12 cellular contexts compared by ENCODE assay signal in the genomic region with DNA sequence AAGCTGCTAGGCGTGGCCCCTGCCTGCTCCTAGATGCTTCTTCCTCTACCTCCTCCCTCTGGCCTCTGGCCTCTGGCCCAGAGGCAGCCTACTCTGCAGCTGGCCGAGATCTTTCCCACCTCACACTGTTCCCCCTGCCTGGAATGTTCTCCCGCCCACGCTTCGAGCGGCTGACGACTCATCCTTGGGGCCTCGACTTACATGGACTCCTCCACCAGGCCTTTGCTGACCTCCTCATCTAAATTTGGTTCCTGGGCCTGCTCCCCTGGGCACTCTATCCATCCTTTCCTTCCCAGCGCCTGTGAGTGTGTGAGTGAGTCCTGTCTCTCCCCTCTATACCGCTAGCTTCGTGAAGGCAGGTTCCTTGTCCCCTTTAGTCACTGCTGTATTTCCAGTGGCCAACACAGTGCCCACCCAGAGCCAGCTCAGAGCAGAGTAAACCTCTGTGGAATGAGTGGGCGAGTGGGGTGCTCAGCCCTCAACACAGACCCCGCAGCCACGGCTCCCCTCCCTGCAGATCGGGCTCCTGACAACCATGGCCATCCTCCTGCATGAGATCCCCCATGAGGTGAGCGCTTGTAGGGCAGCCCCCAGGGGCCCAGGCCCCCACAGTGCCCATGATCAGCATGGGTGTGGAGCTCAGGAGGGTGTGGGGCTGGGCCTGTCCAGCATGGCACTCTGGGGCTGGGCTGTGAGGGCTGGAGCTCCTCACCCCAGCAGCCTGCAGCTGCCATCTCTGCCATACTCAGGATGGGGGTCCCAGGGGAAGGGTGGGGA. TPM values are rescaled to one million over a fixed set of nuclear protein-coding genes. Genes with fewer than 3 reads are reported as not detected.
A peak's percentile ranks its signal among the peaks of the same experiment; 100 is the strongest.
DNase-seq lines count a peak whose midpoint lies in the region; ATAC-seq and TF ChIP-seq lines count a peak whose summit lies in the region.
"Had no signal": no experiment of that assay in that cellular context is flagged by ENCODE, and none has a peak within 500 bp of the region (broad histone marks: within the 10 kb centered on the region; RNA-seq: fewer than 3 reads in every experiment).

No MANE protein-coding gene starts in this region.

- H3K36me3 Mint-ChIP-seq in neural progenitor cell (peaks cover 20% of the 10 kb centered on the region), glutamatergic neuron (ENCODE audit: unreplicated experiment) (peaks cover 5% of the 10 kb centered on the region)

- H3K4ac ChIP-seq in IMR-90 (ENCODE audit: low read depth, low read length) = peak overlapping the region; percentile 94

- WGBS in IMR-90 (ENCODE audit: extremely low coverage in 2 of 2, insufficient read length in 1 of 2), 2 experiments = 40% methylated on average over 2 of the region's 16 CpGs; no CpG with 5 or more reads in 1 of the 2 experiments

- H3K56ac ChIP-seq in IMR-90 (ENCODE audit: extremely low read depth, insufficient read depth, low read length) = peak overlapping the region; percentile 62

- H4K20me1 ChIP-seq in IMR-90 (ENCODE audit: insufficient read depth, low read length) (peaks cover 31% of the 10 kb centered on the region; the same call in 1 of the 2 replicates), neural progenitor cell (ENCODE audit: low read depth) (peaks cover 2% of the 10 kb centered on the region)

- H3K27ac Mint-ChIP-seq in neural progenitor cell = peak overlapping the region; percentile 6
- H3K27ac Mint-ChIP-seq in glutamatergic neuron (ENCODE audit: unreplicated experiment) = no peak overlapping the region
- H3K27ac Mint-ChIP-seq: T-helper 1 cell treated with Interleukin-12 subunit alpha and Interleukin-12 subunit beta and Interleukin-4 antibody, amounts not matched to agents 30 μg/mL and 1 μg/mL, for 36 hours had no signal

- peak overlapping the region; percentile 95 for H3K14ac ChIP-seq in IMR-90 (replicated peaks; ENCODE audit: low read depth, low read length)

- TF ChIP-seq CTCF in IMR-90 (conservative IDR thresholded peaks at IDR 0.05; ENCODE audit: low read depth, low read length) = no peak
- no peak for TF ChIP-seq CTCF in neural progenitor cell (IDR thresholded peaks at IDR 0.05)
- no peak for TF ChIP-seq CTCF in glutamatergic neuron (IDR thresholded peaks at IDR 0.05; ENCODE audit: partially characterized antibody, unreplicated experiment)

- peak overlapping the region; percentile 99 for H2AK5ac ChIP-seq in IMR-90 (ENCODE audit: low read depth, low read length)

- H3K36me3 ChIP-seq in ACC112 (ENCODE audit: insufficient read depth, low read length) (peaks cover 6% of the 10 kb centered on the region; the same call in 1 of the 2 replicates), IMR-90 (ENCODE audit: control insufficient read depth, insufficient read depth, low read length) (peaks cover 69% of the 10 kb centered on the region), neural progenitor cell (no peaks in the 10 kb centered on the region)

- H3K18ac ChIP-seq in IMR-90 (ENCODE audit: low read depth, low read length) = peak overlapping the region; percentile 84

- H3K79me2 ChIP-seq in ACC112 (ENCODE audit: control insufficient read depth, insufficient read depth, low read length, unreplicated experiment) = peaks cover 31% of the 10 kb centered on the region
- no peaks in the 10 kb centered on the region for H3K79me2 ChIP-seq in neural progenitor cell (ENCODE audit: low read depth)

- H3K4me3 ChIP-seq in ACC112 (ENCODE audit: low read depth, low read length) (peak overlapping the region; percentile 6; the same call in 1 of the 2 replicates), IMR-90 (ENCODE audit: insufficient read depth, low read depth, low read length) (no peak overlapping the region), neural progenitor cell (no peak overlapping the region)

- H3F3A ChIP-seq in neural progenitor cell (ENCODE audit: low read depth) = no peaks in the 10 kb centered on the region

- H3K23ac ChIP-seq in IMR-90 (ENCODE audit: low read depth, low read length) = peak overlapping the region; percentile 82

- dilution Hi-C loops in IMR-90 (cut with HindIII; ENCODE audit: low sequenced_read_pairs, unreplicated experiment) = no loop called here

- TF ChIP-seq POLR2A in IMR-90 (IDR thresholded peaks at IDR 0.05; ENCODE audit: low read depth, low read length) = no peak

- intact Hi-C loops in IMR-90 (cut with micrococcal nuclease) = no loop called here

- H2AFZ ChIP-seq in ACC112 (ENCODE audit: low read length, unreplicated experiment) = no peak overlapping the region
- H2AFZ ChIP-seq in IMR-90 (replicated peaks; ENCODE audit: low read length, poor library complexity) = peak overlapping the region; percentile 6
- no peak overlapping the region for H2AFZ ChIP-seq in neural progenitor cell (replicated peaks)

- H2BK20ac ChIP-seq in IMR-90 (ENCODE audit: low read depth, low read length) = peak overlapping the region; percentile 80

- CTCF ChIA-PET in IMR-90 (lab: Yijun Ruan, JAX) = no interaction called here

- H3K9me1 ChIP-seq in IMR-90 (ENCODE audit: insufficient read depth, low read length) = peaks cover 6% of the 10 kb centered on the region; the same call in 1 of the 2 replicates

- no peaks in the 10 kb centered on the region for H3K27me3 ChIP-seq in ACC112 (ENCODE audit: insufficient read depth, low read length)
- no peaks in the 10 kb centered on the region for H3K27me3 ChIP-seq in IMR-90 (ENCODE audit: control insufficient read depth, insufficient read depth, low read length)
- H3K27me3 ChIP-seq in neural progenitor cell = no peaks in the 10 kb centered on the region

- H3K27me3 Mint-ChIP-seq in neural progenitor cell (ENCODE audit: insufficient read depth, low read depth) = no peaks in the 10 kb centered on the region
- H3K27me3 Mint-ChIP-seq in glutamatergic neuron (ENCODE audit: unreplicated experiment) = peaks cover 12% of the 10 kb centered on the region

- H3K4me1 ChIP-seq in ACC112 (ENCODE audit: control insufficient read depth, insufficient read depth, low read length, unreplicated experiment) = peaks cover 51% of the 10 kb centered on the region
- H3K4me1 ChIP-seq in IMR-90 (ENCODE audit: control insufficient read depth, insufficient read depth, low read length) = peaks cover 56% of the 10 kb centered on the region
- no peaks in the 10 kb centered on the region for H3K4me1 ChIP-seq in neural progenitor cell

- H3K9me3 ChIP-seq in IMR-90 (ENCODE audit: control insufficient read depth, insufficient read depth, low read length) (no peaks in the 10 kb centered on the region), neural progenitor cell (ENCODE audit: low read depth) (no peaks in the 10 kb centered on the region)

- H4K91ac ChIP-seq in IMR-90 (ENCODE audit: insufficient read depth, low read depth, low read length) = peak overlapping the region; percentile 91

- H3K4me2 ChIP-seq in IMR-90 (ENCODE audit: low read depth, low read length) (no peak overlapping the region), neural progenitor cell (no peak overlapping the region)

- TF ChIP-seq RAD21 in IMR-90 (IDR thresholded peaks at IDR 0.05; ENCODE audit: low read length) = no peak

- H3K27ac ChIP-seq in ACC112 (ENCODE audit: low read depth, low read length) = peak overlapping the region; percentile 74
- H3K27ac ChIP-seq in IMR-90 (ENCODE audit: insufficient read depth, low read length) = peak overlapping the region; percentile 99
- peak overlapping the region; percentile 39 for H3K27ac ChIP-seq in cingulate gyrus (ENCODE audit: low read depth, low read length)
- H3K27ac ChIP-seq in neural progenitor cell = no peak overlapping the region
- H3K27ac ChIP-seq: C4-2B had no signal

- no TSS peak for BruUV-seq in IMR-90 (replicated peaks; lab: Mats Ljungman, UMichigan)

- DNase-seq in IMR-90 (peak; percentile 89), neural progenitor cell (ENCODE audit: low spot score) (peak; percentile 1), glutamatergic neuron (no peak), NCI-H524 (lab: John Stamatoyannopoulos, UW) (no peak)
- DNase-seq: GOT3 had no signal

- peak overlapping the region; percentile 69 to 90 for H4K8ac ChIP-seq in IMR-90 (ENCODE audit: low read depth in 2 of 2, low read length in 2 of 2)

- H2BK120ac ChIP-seq in IMR-90 (ENCODE audit: low read depth, low read length) = peak overlapping the region; percentile 91

- H3K4me1 Mint-ChIP-seq in neural progenitor cell (peaks cover 13% of the 10 kb centered on the region), glutamatergic neuron (ENCODE audit: low read depth, unreplicated experiment) (no peaks in the 10 kb centered on the region)

- POLR2A ChIA-PET in IMR-90 (lab: Charles Lee; ENCODE audit: unreplicated experiment) = no interaction called here

- H3K9ac ChIP-seq in IMR-90 (ENCODE audit: low read depth, low read length) = peak overlapping the region; percentile 32
- H3K9ac ChIP-seq in neural progenitor cell = no peak overlapping the region

- H4K5ac ChIP-seq in IMR-90 (ENCODE audit: low read depth, low read length) = peak overlapping the region; percentile 82

- peak overlapping the region; percentile 97; the same call in 2 of the 3 replicates for H2BK15ac ChIP-seq in IMR-90 (ENCODE audit: low read depth, low read length)

- peak overlapping the region; percentile 99 for H2BK5ac ChIP-seq in IMR-90 (ENCODE audit: low read depth, low read length, poor library complexity, severe bottlenecking)

- H3K4me3 Mint-ChIP-seq in neural progenitor cell = no peak overlapping the region
- H3K4me3 Mint-ChIP-seq in glutamatergic neuron (ENCODE audit: unreplicated experiment) = no peak overlapping the region
- H3K4me3 Mint-ChIP-seq: T-helper 1 cell treated with Interleukin-12 subunit alpha and Interleukin-12 subunit beta and Interleukin-4 antibody, amounts not matched to agents 30 μg/mL and 1 μg/mL, for 36 hours had no signal

- peak overlapping the region; percentile 93 for H2AK9ac ChIP-seq in IMR-90 (replicated peaks; ENCODE audit: low read depth, low read length, poor library complexity)

- H3K9me3 Mint-ChIP-seq in neural progenitor cell (no peaks in the 10 kb centered on the region), glutamatergic neuron (ENCODE audit: unreplicated experiment) (peaks cover 4% of the 10 kb centered on the region)
- H3K9me3 Mint-ChIP-seq: T-helper 1 cell treated with Interleukin-12 subunit alpha and Interleukin-12 subunit beta and Interleukin-4 antibody, amounts not matched to agents 30 μg/mL and 1 μg/mL, for 36 hours had no signal

- H3K79me1 ChIP-seq in IMR-90 (ENCODE audit: low read depth in 1 of 2, low read length in 2 of 2) = peaks cover 23 to 76% of the 10 kb centered on the region in 2 experiments; a peak in 3 of 4 replicates

- in situ Hi-C loops in IMR-90 (cut with MboI; ENCODE audit: low sequenced_read_pairs) = no loop called here

- ATAC-seq in IMR-90 (ENCODE audit: low read depth) = peak; percentile 33
- ATAC-seq in GM21723 (IDR thresholded peaks at IDR 0.05; ENCODE audit: unreplicated experiment) = no peak
- no peak for ATAC-seq in HG03025 (IDR thresholded peaks at IDR 0.05; ENCODE audit: low FRiP score, unreplicated experiment)

RNA-seq across cellular contexts. Expression of gene SLC39A13, which starts 5.7 kb away (rescaled TPM):
- 29.2 and 32.4 TPM in 2 replicates for total RNA-seq in IMR-90 (2012; rRNA removed)
- 144 and 164 TPM in 2 replicates for polyA plus RNA-seq in IMR-90 (2012; rRNA removed)
- 96.1 and 190 TPM in 2 replicates for polyA plus RNA-seq in IMR-90 (2012; cell fraction: cytosol; rRNA removed)
- 451 and 1,131 TPM in 2 replicates for polyA plus RNA-seq in IMR-90 (2012; cell fraction: nucleus; rRNA removed; ENCODE audit: low replicate concordance)
- 11.3 and 36.4 TPM in 2 replicates for total RNA-seq in neural progenitor cell (ENCODE audit: low replicate concordance)
- 60.0 TPM for total RNA-seq in glutamatergic neuron (ENCODE audit: unreplicated experiment)

RNA-seq across cellular contexts. Expression of gene PSMC3, which starts 12.1 kb away (rescaled TPM):
- 238 and 484 TPM in 2 replicates for total RNA-seq in IMR-90 (2012; rRNA removed)
- polyA plus RNA-seq in IMR-90 (2012; rRNA removed) = 253 TPM in 2 replicates
- polyA plus RNA-seq in IMR-90 (2012; cell fraction: cytosol; rRNA removed) = 146 and 163 TPM in 2 replicates
- polyA plus RNA-seq in IMR-90 (2012; cell fraction: nucleus; rRNA removed; ENCODE audit: low replicate concordance) = 79.5 and 128 TPM in 2 replicates
- total RNA-seq in neural progenitor cell (ENCODE audit: low replicate concordance) = 126 and 175 TPM in 2 replicates
- total RNA-seq in glutamatergic neuron (ENCODE audit: unreplicated experiment) = 112 TPM

RNA-seq across cellular contexts. Expression of gene RAPSN, which starts 34.8 kb away (rescaled TPM):
- total RNA-seq in IMR-90 (2012; rRNA removed) = not detected in 2 replicates
- polyA plus RNA-seq in IMR-90 (2012; rRNA removed) = 0.03 and 0.09 TPM in 2 replicates
- 0.03 and 0.08 TPM in 2 replicates for polyA plus RNA-seq in IMR-90 (2012; cell fraction: cytosol; rRNA removed)
- 0.19 and 0.51 TPM in 2 replicates for polyA plus RNA-seq in IMR-90 (2012; cell fraction: nucleus; rRNA removed; ENCODE audit: low replicate concordance)
- total RNA-seq in neural progenitor cell (ENCODE audit: low replicate concordance) = not detected in 2 replicates
- 0.54 TPM for total RNA-seq in glutamatergic neuron (ENCODE audit: unreplicated experiment)
- total RNA-seq: HT-29 had no signal

RNA-seq across cellular contexts. Expression of gene SPI1, which starts 35.7 kb away (rescaled TPM):
- total RNA-seq in IMR-90 (2012; rRNA removed) = not detected in 2 replicates
- not detected in 2 replicates for polyA plus RNA-seq in IMR-90 (2012; rRNA removed)
- 0.03 TPM in 1 of 2 replicates, not detected in the other for polyA plus RNA-seq in IMR-90 (2012; cell fraction: cytosol; rRNA removed)
- polyA plus RNA-seq in IMR-90 (2012; cell fraction: nucleus; rRNA removed; ENCODE audit: low replicate concordance) = not detected in 2 replicates
- not detected in 2 replicates for total RNA-seq in neural progenitor cell (ENCODE audit: low replicate concordance)
- total RNA-seq in glutamatergic neuron (ENCODE audit: unreplicated experiment) = not detected
- total RNA-seq: HT-29 had no signal

Comparison
In these comparisons a context has a peak if more than half of its experiments do, and no peak if none do; other contexts are left out.
1. DNase-seq: peak in IMR-90 (single experiment) and neural progenitor cell (single experiment); none in glutamatergic neuron (single experiment) and NCI-H524 (0 of 2).